In genomic region chr12:118370601-118371000, GRCh38 we compare ENCODE assay signal across 9 cellular contexts. TPM values are rescaled to one million over a fixed set of nuclear protein-coding genes. Genes with fewer than 3 reads are reported as not detected.
DNase-seq lines count a peak whose midpoint lies in the region; ATAC-seq and TF ChIP-seq lines count a peak whose summit lies in the region.
"Had no signal": no experiment of that assay in that cellular context is flagged by ENCODE, and none has a peak within 500 bp of the region (broad histone marks: within the 10 kb centered on the region; RNA-seq: fewer than 3 reads in every experiment).

No MANE protein-coding gene starts in this region.

- no peaks in the 10 kb centered on the region for H3K9me2 ChIP-seq in GM23248 (ENCODE audit: insufficient read depth)

- intact Hi-C loops in sigmoid colon (cut with DNase I) = loop anchor here (5.0 to 10.0 kb wide), 2 partner anchors 308 to 356 kb away; partner anchors contain the start of genes RFC5 and WSB2

- H3K4me1 ChIP-seq in GM23248 (ENCODE audit: insufficient read depth) (peaks cover 32% of the 10 kb centered on the region), sigmoid colon (peaks cover 0 to 43% (median 30%) of the 10 kb centered on the region in 4 donors)

- 54 to 58% methylated on average over 3 of the region's 3 CpGs for WGBS in GM23248 (ENCODE audit: low coverage in 1 of 2, low lambda C conversion rate in 2 of 2, missing lambda C conversion rate in 2 of 2), 2 experiments
- 22 to 43% methylated on average over 3 of the region's 3 CpGs for WGBS in sigmoid colon, 2 donors

- no peak for TF ChIP-seq EP300 in sigmoid colon (IDR thresholded peaks at IDR 0.05)

- peaks cover 2% of the 10 kb centered on the region for H3K36me3 Mint-ChIP-seq in T-helper 17 cell (ENCODE audit: low read depth)

- no peaks in the 10 kb centered on the region for H3K27me3 Mint-ChIP-seq in T-helper 17 cell

- no peak overlapping the region for H3K27ac Mint-ChIP-seq in T-helper 17 cell

- in situ Hi-C loops in GM23248 (cut with MboI) = loop anchor here (10.0 kb wide), 2 partner anchors 196 to 506 kb away; no protein-coding TSS in a partner anchor

- ATAC-seq in T-helper 17 cell (no peak), GM21529 (IDR thresholded peaks at IDR 0.05; ENCODE audit: unreplicated experiment) (no peak), GM18502 (IDR thresholded peaks at IDR 0.05; ENCODE audit: poor library complexity, unreplicated experiment) (no peak), HG03280 (IDR thresholded peaks at IDR 0.05; ENCODE audit: unreplicated experiment) (no peak)

- DNase-seq in GM23248 (no peak), T-helper 17 cell (no peak), fibroblast of mammary gland (ENCODE audit: low read depth) (no peak), sigmoid colon (no peak), HUDEP-2 (lab: John Stamatoyannopoulos, UW; ENCODE audit: unreplicated experiment in 76 of 76) (no peak)
- DNase-seq: activated effector memory CD4-positive, alpha-beta T cell treated with Interleukin-2 at 50 U/mL for 16 hours had no signal

- peak overlapping the region; percentile 69 for H2AFZ ChIP-seq in GM23248

- peaks cover 35% of the 10 kb centered on the region for H3F3A ChIP-seq in GM23248 (ENCODE audit: insufficient read depth)

- H3K4me1 Mint-ChIP-seq in T-helper 17 cell = peaks cover 27% of the 10 kb centered on the region

- H3K4me3 ChIP-seq in GM23248 (peak overlapping the region; percentile 98), fibroblast of mammary gland (ENCODE audit: control insufficient read depth, low read depth, low read length) (peak overlapping the region; percentile 89), sigmoid colon (peak overlapping the region in 1 of 4 donors; percentile 94)

- H4K20me1 ChIP-seq in GM23248 (ENCODE audit: insufficient read depth) = no peaks in the 10 kb centered on the region

- peak overlapping the region; percentile 79 for H3K9ac ChIP-seq in GM23248

- H3K9me3 ChIP-seq in GM23248 (ENCODE audit: low read depth) (no peaks in the 10 kb centered on the region), T-helper 17 cell (ENCODE audit: control insufficient read depth, low read length, poor library complexity, severe bottlenecking) (no peaks in the 10 kb centered on the region), sigmoid colon (no peaks in the 10 kb centered on the region)

- peak overlapping the region; percentile 96 for H3K4me3 Mint-ChIP-seq in T-helper 17 cell

- H3K79me2 ChIP-seq in GM23248 (ENCODE audit: insufficient read depth) = peaks cover 71% of the 10 kb centered on the region

- H3K4me2 ChIP-seq in GM23248 (ENCODE audit: unreplicated experiment) = peak overlapping the region; percentile 86

- no peak for TF ChIP-seq POLR2A in sigmoid colon (IDR thresholded peaks at IDR 0.05)

- H3K27me3 ChIP-seq in GM23248 (replicated peaks; ENCODE audit: insufficient read depth) (no peaks in the 10 kb centered on the region), sigmoid colon (no peaks in the 10 kb centered on the region)

- H3K36me3 ChIP-seq in GM23248 (ENCODE audit: low read depth) (no peaks in the 10 kb centered on the region), sigmoid colon (no peaks in the 10 kb centered on the region)

- H3K27ac ChIP-seq in GM23248 = peak overlapping the region; percentile 13; the same call in 1 of the 2 replicates
- H3K27ac ChIP-seq in sigmoid colon = peak overlapping the region in 3 of 4 donors; percentile 21 to 95 (median 94)

- TF ChIP-seq CTCF in fibroblast of mammary gland (conservative IDR thresholded peaks at IDR 0.05; ENCODE audit: control insufficient read depth, insufficient read depth, low read depth, low read length) (no peak), sigmoid colon (IDR thresholded peaks at IDR 0.05) (no peak)

RNA-seq across cellular contexts. Expression of gene TAOK3, which starts 2.1 kb away (rescaled TPM):
- 17.8 and 30.0 TPM in 2 replicates for total RNA-seq in GM23248 (2014; rRNA removed; shearing (Covaris generic))
- polyA plus RNA-seq in GM23248 (2016; fragmentation: Nextera tagmentation; extraction: Ambion mirVana) = 49.8 TPM in 2 replicates
- 10 to 100 TPM; 77.8 to 82.2 TPM for total RNA-seq in T-helper 17 cell
- total RNA-seq in sigmoid colon = 10 to 100 TPM; 18.9 to 66.2 (median 31.6) TPM
- 10 to 100 TPM; 23.4 to 31.0 (median 29.4) TPM for polyA plus RNA-seq in sigmoid colon

RNA-seq across cellular contexts. Expression of gene SUDS3, which starts 5.8 kb away (rescaled TPM):
- 27.1 and 42.7 TPM in 2 replicates for total RNA-seq in GM23248 (2014; rRNA removed; shearing (Covaris generic))
- polyA plus RNA-seq in GM23248 (2016; fragmentation: Nextera tagmentation; extraction: Ambion mirVana) (17.2 and 17.6 TPM in 2 replicates), sigmoid colon (10 to 100 TPM; 15.6 to 22.9 (median 21.0) TPM)
- total RNA-seq in T-helper 17 cell (10 to 100 TPM; 29.8 to 34.9 TPM), sigmoid colon (10 to 100 TPM; 54.2 to 80.3 (median 69.0) TPM)
